In genomic region chr2:38712871-38713270, GRCh38 we compare ENCODE assay signal across 27 cellular contexts. TPM values are rescaled to one million over a fixed set of nuclear protein-coding genes. Genes with fewer than 3 reads are reported as not detected.
A peak's percentile ranks its signal among the peaks of the same experiment; 100 is the strongest.
DNase-seq lines count a peak whose midpoint lies in the region; ATAC-seq lines count a peak whose summit lies in the region.
"Had no signal": no experiment of that assay in that cellular context is flagged by ENCODE, and none has a peak within 500 bp of the region (broad histone marks: within the 10 kb centered on the region; RNA-seq: fewer than 3 reads in every experiment).

No MANE protein-coding gene starts in this region.

- H3K36me3 Mint-ChIP-seq in activated T-cell treated with anti-CD3 and anti-CD28 coated beads, Interleukin-2, amount 50 U/mL, for 24 hours (ENCODE audit: low read depth), result peaks cover 79% of the 10 kb centered on the region
- peaks cover 42% of the 10 kb centered on the region for H3K36me3 Mint-ChIP-seq in activated T-helper 1 cell treated with anti-CD3 and anti-CD28 coated beads, Interleukin-12 subunit alpha, Interleukin-12 subunit beta, Interleukin-2, Interleukin-4 antibody, amounts not matched to agents 30 ng/mL and 10 ng/mL and 1 ng/mL, durations not matched to agents 14 hours and 24 hours and 36 hours (ENCODE audit: low read depth)

- H4K5ac ChIP-seq in mesendoderm (ENCODE audit: low read length), result no peak overlapping the region

- no peak overlapping the region for H3K4me3 ChIP-seq in mesendoderm (ENCODE audit: low read length)
- H3K4me3 ChIP-seq: colonic mucosa, pancreas, SJSA1 had no signal

- intact Hi-C loops in activated T-helper 1 cell treated with anti-CD3 and anti-CD28 coated beads, Interleukin-12 subunit alpha, Interleukin-12 subunit beta, Interleukin-2, Interleukin-4 antibody, amounts not matched to agents 30 ng/mL and 10 ng/mL and 1 ng/mL, durations not matched to agents 14 hours and 24 hours and 36 hours (cut with micrococcal nuclease), result no loop called here

- H3K27me3 Mint-ChIP-seq in activated T-cell treated with anti-CD3 and anti-CD28 coated beads, Interleukin-2, amount 50 U/mL, for 24 hours, result no peaks in the 10 kb centered on the region
- no peaks in the 10 kb centered on the region for H3K27me3 Mint-ChIP-seq in activated T-helper 1 cell treated with anti-CD3 and anti-CD28 coated beads, Interleukin-12 subunit alpha, Interleukin-12 subunit beta, Interleukin-2, Interleukin-4 antibody, amounts not matched to agents 30 ng/mL and 10 ng/mL and 1 ng/mL, durations not matched to agents 14 hours and 24 hours and 36 hours (ENCODE audit: insufficient read depth)
- H3K27me3 Mint-ChIP-seq: B cell had no signal

- no peak overlapping the region for H3K23ac ChIP-seq in mesendoderm (ENCODE audit: low read length)

- peaks cover 74% of the 10 kb centered on the region for H3K4me1 Mint-ChIP-seq in activated T-cell treated with anti-CD3 and anti-CD28 coated beads, Interleukin-2, amount 50 U/mL, for 24 hours (ENCODE audit: low read depth)
- peaks cover 76% of the 10 kb centered on the region for H3K4me1 Mint-ChIP-seq in activated T-helper 1 cell treated with anti-CD3 and anti-CD28 coated beads, Interleukin-12 subunit alpha, Interleukin-12 subunit beta, Interleukin-2, Interleukin-4 antibody, amounts not matched to agents 30 ng/mL and 10 ng/mL and 1 ng/mL, durations not matched to agents 14 hours and 24 hours and 36 hours (ENCODE audit: low read depth)
- H3K4me1 Mint-ChIP-seq: neural crest cell had no signal

- DNase-seq in activated T-cell treated with anti-CD3 and anti-CD28 coated beads, Interleukin-2, amount 50 U/mL, for 24 hours, result no peak
- no peak for DNase-seq in activated T-cell treated with anti-CD3 and anti-CD28 coated beads, Interleukin-2, amount 50 U/mL, for 48 hours
- DNase-seq in EL (peak; percentile 28), mesendoderm (peak; percentile 63), NCI-H82 treated with DMSO at 0.1 percent for 48 hours (lab: John Stamatoyannopoulos, UW; ENCODE audit: unreplicated experiment) (no peak)
- no peak for DNase-seq in activated T-helper 1 cell treated with anti-CD3 and anti-CD28 coated beads, Interleukin-12 subunit alpha, Interleukin-12 subunit beta, Interleukin-2, Interleukin-4 antibody, amounts not matched to agents 30 ng/mL and 10 ng/mL and 1 ng/mL, durations not matched to agents 14 hours and 24 hours and 36 hours (ENCODE audit: low spot score)
- DNase-seq: activated CD4-positive, alpha-beta T cell treated with anti-CD3 and anti-CD28 coated beads for 4 hours; activated CD8-positive, alpha-beta memory T cell treated with anti-CD3 and anti-CD28 coated beads, Interleukin-2, amount 50 U/mL, for 48 hours; activated naive CD4-positive, alpha-beta T cell treated with Interleukin-2 at 50 U/mL for 16 hours; anterior cingulate cortex; colonic mucosa; DMS53; GDM1; hypothalamus; NCI-H1105 treated with DMSO at 0.1 percent for 48 hours; NCI-H2029 treated with DMSO at 0.1 percent for 48 hours; NCI-H526 treated with DMSO at 0.1 percent for 48 hours; pancreas; stimulated activated CD4-positive, alpha-beta T cell treated with anti-CD3 and anti-CD28 coated beads, Interleukin-2, amount 100 ng/mL, for 24 hours; trophoblast cell had no signal

- no peak overlapping the region for H3K18ac ChIP-seq in mesendoderm (ENCODE audit: low read length)

- no CpG with 5 or more reads among the region's 4 CpGs for WGBS in mesendoderm (ENCODE audit: extremely low coverage, insufficient coverage, low lambda C conversion rate)

- H3K79me1 ChIP-seq in mesendoderm (ENCODE audit: low read length), result no peaks in the 10 kb centered on the region

- H3K27ac Mint-ChIP-seq in activated T-cell treated with anti-CD3 and anti-CD28 coated beads, Interleukin-2, amount 50 U/mL, for 24 hours, result peak overlapping the region; percentile 85
- peak overlapping the region; percentile 35 for H3K27ac Mint-ChIP-seq in activated T-helper 1 cell treated with anti-CD3 and anti-CD28 coated beads, Interleukin-12 subunit alpha, Interleukin-12 subunit beta, Interleukin-2, Interleukin-4 antibody, amounts not matched to agents 30 ng/mL and 10 ng/mL and 1 ng/mL, durations not matched to agents 14 hours and 24 hours and 36 hours
- H3K27ac Mint-ChIP-seq: B cell had no signal

- H2BK120ac ChIP-seq in mesendoderm (ENCODE audit: low read depth, low read length), result no peak overlapping the region

- no peaks in the 10 kb centered on the region for H3K79me2 ChIP-seq in mesendoderm (ENCODE audit: control insufficient read depth, insufficient read depth, low read length)

- ATAC-seq in GM21737 (IDR thresholded peaks at IDR 0.05; ENCODE audit: unreplicated experiment) (no peak), GM21360 (IDR thresholded peaks at IDR 0.05; ENCODE audit: unreplicated experiment) (no peak)
- ATAC-seq: HCT116, Panc1, pancreas had no signal

- H3K56ac ChIP-seq in mesendoderm (ENCODE audit: low read length), result peak overlapping the region; percentile 10

- peaks cover 3% of the 10 kb centered on the region for H3K9me3 Mint-ChIP-seq in activated T-cell treated with anti-CD3 and anti-CD28 coated beads, Interleukin-2, amount 50 U/mL, for 24 hours
- peaks cover 5% of the 10 kb centered on the region for H3K9me3 Mint-ChIP-seq in activated T-helper 1 cell treated with anti-CD3 and anti-CD28 coated beads, Interleukin-12 subunit alpha, Interleukin-12 subunit beta, Interleukin-2, Interleukin-4 antibody, amounts not matched to agents 30 ng/mL and 10 ng/mL and 1 ng/mL, durations not matched to agents 14 hours and 24 hours and 36 hours

- no peak overlapping the region for H2BK5ac ChIP-seq in mesendoderm (ENCODE audit: low read length)

- H2AK5ac ChIP-seq in mesendoderm (ENCODE audit: low read length), result no peak overlapping the region

- H3K36me3 ChIP-seq in mesendoderm (ENCODE audit: control insufficient read depth, insufficient read depth, low read length), result peaks cover 1% of the 10 kb centered on the region
- H3K36me3 ChIP-seq: colonic mucosa, pancreas, SJSA1 had no signal

- H3K4ac ChIP-seq in mesendoderm (ENCODE audit: low read depth, low read length), result peak overlapping the region; percentile 0

- no peak overlapping the region for H4K8ac ChIP-seq in mesendoderm (ENCODE audit: low read depth, low read length)

- no peaks in the 10 kb centered on the region for H3K27me3 ChIP-seq in mesendoderm (ENCODE audit: insufficient read depth, low read length, poor library complexity)
- H3K27me3 ChIP-seq: colonic mucosa, pancreas, SJSA1 had no signal

- peaks cover 19% of the 10 kb centered on the region for H3K4me1 ChIP-seq in mesendoderm (ENCODE audit: control insufficient read depth, low read depth, low read length)
- H3K4me1 ChIP-seq: colonic mucosa, SJSA1 had no signal

- no peak overlapping the region for H3K4me3 Mint-ChIP-seq in activated T-cell treated with anti-CD3 and anti-CD28 coated beads, Interleukin-2, amount 50 U/mL, for 24 hours
- no peak overlapping the region for H3K4me3 Mint-ChIP-seq in activated T-helper 1 cell treated with anti-CD3 and anti-CD28 coated beads, Interleukin-12 subunit alpha, Interleukin-12 subunit beta, Interleukin-2, Interleukin-4 antibody, amounts not matched to agents 30 ng/mL and 10 ng/mL and 1 ng/mL, durations not matched to agents 14 hours and 24 hours and 36 hours
- H3K4me3 Mint-ChIP-seq: B cell, neural crest cell had no signal

- H3K4me2 ChIP-seq in mesendoderm (ENCODE audit: low read length), result no peak overlapping the region

- H3K9ac ChIP-seq in mesendoderm (ENCODE audit: low read length), result no peak overlapping the region

- peak overlapping the region; percentile 33 for H3K27ac ChIP-seq in mesendoderm (ENCODE audit: low read depth, low read length)
- H3K27ac ChIP-seq: colonic mucosa, pancreas, SJSA1 had no signal

- no peak overlapping the region for H2BK15ac ChIP-seq in mesendoderm (replicated peaks; ENCODE audit: low read depth)

RNA-seq across cellular contexts. Expression of gene SRSF7, which starts 38.3 kb away (rescaled TPM):
- total RNA-seq in activated T-helper 1 cell treated with anti-CD3 and anti-CD28 coated beads, Interleukin-12 subunit alpha, Interleukin-12 subunit beta, Interleukin-2, Interleukin-4 antibody, amounts not matched to agents 30 ng/mL and 10 ng/mL and 1 ng/mL, durations not matched to agents 14 hours and 24 hours and 36 hours, result 417 and 422 TPM in 2 replicates
- 517 TPM for polyA plus RNA-seq in mesendoderm (2013, experiment 1 of 2)
- 531 TPM for polyA plus RNA-seq in mesendoderm (2013, experiment 2 of 2)

RNA-seq across cellular contexts. Expression of gene GALM, which starts 47.0 kb away (rescaled TPM):
- total RNA-seq in activated T-helper 1 cell treated with anti-CD3 and anti-CD28 coated beads, Interleukin-12 subunit alpha, Interleukin-12 subunit beta, Interleukin-2, Interleukin-4 antibody, amounts not matched to agents 30 ng/mL and 10 ng/mL and 1 ng/mL, durations not matched to agents 14 hours and 24 hours and 36 hours, result 77.0 and 78.4 TPM in 2 replicates
- 13.4 TPM for polyA plus RNA-seq in mesendoderm (2013, experiment 1 of 2)
- 12.9 TPM for polyA plus RNA-seq in mesendoderm (2013, experiment 2 of 2)

Comparison
In these comparisons a context has a peak if more than half of its experiments do, and no peak if none do; other contexts are left out.
1. DNase-seq: peak in EL (single experiment) and mesendoderm (single experiment); none in activated T-cell treated with anti-CD3 and anti-CD28 coated beads, Interleukin-2, amount 50 U/mL, for 24 hours (single experiment), activated T-cell treated with anti-CD3 and anti-CD28 coated beads, Interleukin-2, amount 50 U/mL, for 48 hours (0 of 2), activated T-helper 1 cell treated with anti-CD3 and anti-CD28 coated beads, Interleukin-12 subunit alpha, Interleukin-12 subunit beta, Interleukin-2, Interleukin-4 antibody, amounts not matched to agents 30 ng/mL and 10 ng/mL and 1 ng/mL, durations not matched to agents 14 hours and 24 hours and 36 hours (single experiment) and NCI-H82 treated with DMSO at 0.1 percent for 48 hours (single experiment).